Comparison of ENCODE assay signal across 9 cellular contexts in the genomic region with DNA sequence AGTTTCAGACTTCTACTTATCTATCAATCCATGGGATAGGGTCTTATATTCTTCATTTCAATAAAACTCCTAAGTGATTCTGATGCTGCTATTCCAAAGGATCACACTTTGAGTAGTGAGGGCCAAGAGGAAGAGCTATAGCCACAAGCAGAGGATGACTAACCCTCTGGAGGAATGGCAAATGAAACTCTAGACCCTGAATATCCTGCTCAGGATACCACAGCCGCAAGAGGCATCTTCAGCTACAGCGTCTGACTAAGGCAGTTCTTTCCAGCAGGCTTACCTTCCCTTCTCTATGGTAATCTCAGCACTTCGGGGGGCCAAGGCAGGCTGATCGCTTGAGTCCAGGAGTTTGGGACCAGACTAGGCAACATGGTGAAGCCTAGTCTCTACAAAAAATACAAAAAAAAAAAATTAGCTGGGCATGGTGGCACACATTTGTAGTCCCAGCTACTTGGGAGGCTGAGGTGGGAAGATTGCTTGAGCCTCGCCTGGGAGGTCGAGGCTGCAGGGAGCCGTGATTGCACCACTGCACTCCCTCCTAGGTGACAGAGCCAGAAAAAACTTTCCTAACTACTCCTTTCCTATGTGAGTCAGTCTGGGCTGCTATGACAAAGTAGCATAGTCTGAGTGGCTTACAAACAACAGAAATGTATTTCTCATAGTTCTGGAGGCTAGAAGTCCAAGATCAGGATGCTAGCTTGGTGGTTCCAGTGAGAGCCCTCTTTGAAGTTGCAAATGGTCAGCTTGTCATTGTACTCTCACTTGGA.
DNase-seq lines count a peak whose midpoint lies in the region; FAIRE-seq and TF ChIP-seq lines count a peak whose summit lies in the region.
"Had no signal": no experiment of that assay in that cellular context is flagged by ENCODE, and none has a peak within 500 bp of the region (broad histone marks: within the 10 kb centered on the region; RNA-seq: fewer than 3 reads in every experiment).

No MANE protein-coding gene starts in this region.

- no peaks in the 10 kb centered on the region for H3K9me3 ChIP-seq in WERI-Rb-1 (ENCODE audit: severe bottlenecking)

- H3K36me3 ChIP-seq in WERI-Rb-1 = no peaks in the 10 kb centered on the region

- no peak overlapping the region for H3K27ac ChIP-seq in WERI-Rb-1

- peak; percentile 62 for FAIRE-seq in urothelium cell line (lab: Jason Lieb, UNC)

- H3K27me3 ChIP-seq in WERI-Rb-1 (ENCODE audit: insufficient read depth, low read depth, severe bottlenecking) = no peaks in the 10 kb centered on the region

- H3K4me3 ChIP-seq in WERI-Rb-1 (ENCODE audit: low read depth, low read length) = no peak overlapping the region

- DNase-seq in HPDE6-E6E7 (ENCODE audit: extremely low spot score) (peak; percentile 85), SW 1271 (lab: John Stamatoyannopoulos, UW) (peak; percentile 71 to 86), glomerular visceral epithelial cell (ENCODE audit: extremely low spot score) (peak; percentile 94), urothelium cell line (ENCODE audit: low spot score) (peak; percentile 79), WERI-Rb-1 (no peak), pons (ENCODE audit: low spot score) (no peak)
- no peak for DNase-seq in stimulated activated CD4-positive, alpha-beta T cell treated with anti-CD3 and anti-CD28 coated beads, Interleukin-4, amount 100 ng/mL, for 4 hours
- DNase-seq: central memory CD4-positive, alpha-beta T cell; NCI-H1417 had no signal

- no peak for TF ChIP-seq CTCF in WERI-Rb-1 (IDR thresholded peaks at IDR 0.05; ENCODE audit: low read depth, low read length)

Comparison
In these comparisons a context has a peak if more than half of its experiments do, and no peak if none do; other contexts are left out.
1. DNase-seq: peak in HPDE6-E6E7 (single experiment), SW 1271 (2 of 2), glomerular visceral epithelial cell (single experiment) and urothelium cell line (single experiment); none in WERI-Rb-1 (single experiment), pons (single experiment) and stimulated activated CD4-positive, alpha-beta T cell treated with anti-CD3 and anti-CD28 coated beads, Interleukin-4, amount 100 ng/mL, for 4 hours (0 of 2).